In the genomic region with DNA sequence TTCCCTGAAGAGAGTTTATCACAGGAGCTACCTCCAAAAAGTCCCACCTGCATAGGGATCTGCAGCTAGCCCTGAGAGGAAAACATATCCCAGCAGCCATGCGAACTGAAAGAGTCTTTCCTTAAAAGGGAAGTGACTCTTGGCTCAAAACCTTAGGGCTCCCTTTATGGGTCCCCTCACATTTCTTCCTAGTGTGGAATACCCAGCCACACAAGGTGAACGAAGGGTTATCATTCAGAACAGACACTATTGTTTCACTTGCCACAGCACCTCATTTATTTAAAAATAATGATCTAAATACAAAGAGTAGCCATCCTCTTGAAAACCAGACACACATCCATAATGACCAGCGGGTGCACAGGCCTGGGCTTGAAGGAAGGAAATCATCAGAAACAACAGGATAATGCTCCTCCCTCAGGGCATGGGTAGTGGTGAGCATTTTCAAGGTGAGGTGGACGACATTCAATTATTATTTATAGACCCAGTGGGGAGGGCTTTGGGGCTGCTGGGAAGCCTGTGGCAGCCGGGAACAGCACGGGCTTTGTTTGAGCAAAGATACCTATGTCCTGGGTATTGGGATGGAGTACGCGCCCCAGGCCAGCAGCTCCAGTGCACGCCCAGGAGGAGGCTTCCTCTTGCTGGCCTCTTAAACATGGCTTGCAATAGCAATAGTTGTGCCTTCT, we compare ENCODE assay signal across 18 cellular contexts.
DNase-seq lines count a peak whose midpoint lies in the region; ATAC-seq, FAIRE-seq and TF ChIP-seq lines count a peak whose summit lies in the region.
"Had no signal": no experiment of that assay in that cellular context is flagged by ENCODE, and none has a peak within 500 bp of the region (broad histone marks: within the 10 kb centered on the region; RNA-seq: fewer than 3 reads in every experiment).

No MANE protein-coding gene starts in this region.

- H3K4me1 ChIP-seq in astrocyte (ENCODE audit: insufficient read depth, low read length) (no peaks in the 10 kb centered on the region), right cardiac atrium (ENCODE audit: control insufficient read depth, insufficient read depth, low read length) (no peaks in the 10 kb centered on the region), stomach (peaks cover 0 to 5% (median 2%) of the 10 kb centered on the region in 4 donors)

- H3K36me3 Mint-ChIP-seq in astrocyte (ENCODE audit: low read depth, unreplicated experiment), result peaks cover 2% of the 10 kb centered on the region
- H3K36me3 Mint-ChIP-seq: activated naive CD4-positive, alpha-beta T cell treated with anti-CD3 and anti-CD28 coated beads, Interleukin-2, amount 50 U/mL, for 24 hours; brain; memory B cell had no signal

- peaks cover 12% of the 10 kb centered on the region for H3K27me3 Mint-ChIP-seq in astrocyte (ENCODE audit: low read depth, unreplicated experiment)
- H3K27me3 Mint-ChIP-seq: activated naive CD4-positive, alpha-beta T cell treated with anti-CD3 and anti-CD28 coated beads, Interleukin-2, amount 50 U/mL, for 24 hours had no signal

- H3K4me1 Mint-ChIP-seq in astrocyte (ENCODE audit: low read depth, unreplicated experiment), result no peaks in the 10 kb centered on the region
- H3K4me1 Mint-ChIP-seq: activated naive CD4-positive, alpha-beta T cell treated with anti-CD3 and anti-CD28 coated beads, Interleukin-2, amount 50 U/mL, for 24 hours; memory B cell had no signal

- ATAC-seq in right cardiac atrium (peak; percentile 15 to 34), GM18907 (IDR thresholded peaks at IDR 0.05; ENCODE audit: unreplicated experiment) (no peak), GM19328 (IDR thresholded peaks at IDR 0.05; ENCODE audit: unreplicated experiment) (no peak)

- no peak overlapping the region for H3K4me3 ChIP-seq in astrocyte (ENCODE audit: insufficient read depth, low read depth, low read length)
- H3K4me3 ChIP-seq in right cardiac atrium (ENCODE audit: low read length), result no peak overlapping the region
- no peak overlapping the region for H3K4me3 ChIP-seq in stomach
- H3K4me3 ChIP-seq: SK-N-MC, tibial nerve had no signal

- no peak for TF ChIP-seq POLR2A in stomach (IDR thresholded peaks at IDR 0.05)

- H4K20me1 ChIP-seq in astrocyte (ENCODE audit: insufficient read depth, low read length), result no peaks in the 10 kb centered on the region

- H3K27ac ChIP-seq in astrocyte (ENCODE audit: low read depth, low read length) (no peak overlapping the region), right cardiac atrium (ENCODE audit: low read length) (peak overlapping the region; percentile 78), stomach (peak overlapping the region in 2 of 5 donors; percentile 13 to 61)

- TF ChIP-seq EP300 in stomach (IDR thresholded peaks at IDR 0.05), result no peak

- no peak for TF ChIP-seq CTCF in astrocyte (IDR thresholded peaks at IDR 0.05; ENCODE audit: insufficient read depth, low read depth, low read length)
- TF ChIP-seq CTCF in stomach (IDR thresholded peaks at IDR 0.05), result no peak

- H3K27me3 ChIP-seq in astrocyte (ENCODE audit: insufficient read depth, low read length), result no peaks in the 10 kb centered on the region
- no peaks in the 10 kb centered on the region for H3K27me3 ChIP-seq in right cardiac atrium (ENCODE audit: control insufficient read depth, insufficient read depth)
- peaks cover 0 to 7% (median 0%) of the 10 kb centered on the region in 3 donors for H3K27me3 ChIP-seq in stomach
- H3K27me3 ChIP-seq: tibial nerve had no signal

- peak overlapping the region; percentile 34 for H3K27ac Mint-ChIP-seq in astrocyte (ENCODE audit: unreplicated experiment)
- H3K27ac Mint-ChIP-seq: activated naive CD4-positive, alpha-beta T cell treated with anti-CD3 and anti-CD28 coated beads, Interleukin-2, amount 50 U/mL, for 24 hours; brain; memory B cell had no signal

- H3K4me2 ChIP-seq in astrocyte (ENCODE audit: low read length), result no peak overlapping the region

- intact Hi-C loops in right cardiac atrium (cut with DNase I) (no loop called here), stomach (cut with DNase I; ENCODE audit: low total_unique reads) (no loop called here)

- 66% methylated on average over 9 of the region's 9 CpGs for WGBS in right cardiac atrium
- 43 to 76% (median 62%) methylated on average over 8 to 9 of the region's 9 CpGs for WGBS in stomach, 5 donors

- H3K4me3 Mint-ChIP-seq in astrocyte (ENCODE audit: unreplicated experiment), result no peak overlapping the region
- H3K4me3 Mint-ChIP-seq: activated naive CD4-positive, alpha-beta T cell treated with anti-CD3 and anti-CD28 coated beads, Interleukin-2, amount 50 U/mL, for 24 hours; brain; memory B cell had no signal

- DNase-seq in NCI-H1436 (lab: John Stamatoyannopoulos, UW), result peak; percentile 24
- no peak for DNase-seq in NCI-H1436 treated with DMSO at 0.1 percent for 48 hours (lab: John Stamatoyannopoulos, UW)
- DNase-seq in astrocyte (ENCODE audit: low read depth), result no peak
- DNase-seq in right cardiac atrium, result peak in 1 of 3 donors; percentile 51
- DNase-seq in stomach, result peak; percentile 54
- DNase-seq in HuH-7.5 (ENCODE audit: low spot score), result no peak
- DNase-seq: activated CD4-positive, alpha-beta T cell treated with anti-CD3 and anti-CD28 coated beads, Interleukin-2, amount 50 U/mL, for 1 hour; HCEC 1CT; occipital lobe; stimulated activated CD4-positive, alpha-beta T cell treated with anti-CD3 and anti-CD28 coated beads, Interleukin-4, amount 100 ng/mL, for 24 hours; T1000 had no signal

- no peaks in the 10 kb centered on the region for H3K9me3 ChIP-seq in astrocyte (ENCODE audit: insufficient read depth, low read depth, low read length)
- no peaks in the 10 kb centered on the region for H3K9me3 ChIP-seq in right cardiac atrium (ENCODE audit: control insufficient read depth, low read length)
- H3K9me3 ChIP-seq in stomach, result no peaks in the 10 kb centered on the region
- H3K9me3 ChIP-seq: tibial nerve had no signal

- H3K36me3 ChIP-seq in astrocyte (ENCODE audit: insufficient read depth, low read length) (no peaks in the 10 kb centered on the region), stomach (no peaks in the 10 kb centered on the region)
- H3K36me3 ChIP-seq: tibial nerve had no signal

- no peak overlapping the region for H3K9ac ChIP-seq in astrocyte (ENCODE audit: low read length)

- H3K9me3 Mint-ChIP-seq in astrocyte (ENCODE audit: unreplicated experiment), result peaks cover 3% of the 10 kb centered on the region
- H3K9me3 Mint-ChIP-seq: activated naive CD4-positive, alpha-beta T cell treated with anti-CD3 and anti-CD28 coated beads, Interleukin-2, amount 50 U/mL, for 24 hours; memory B cell had no signal

- no peak for FAIRE-seq in astrocyte (lab: Jason Lieb, UNC)

- H3K79me2 ChIP-seq in astrocyte (ENCODE audit: insufficient read depth, low read length), result no peaks in the 10 kb centered on the region

- no peak overlapping the region for H2AFZ ChIP-seq in astrocyte (ENCODE audit: low read depth, low read length)

Comparison
In these comparisons a context has a peak if more than half of its experiments do, and no peak if none do; other contexts are left out.
1. DNase-seq: peak in NCI-H1436 (single experiment) and stomach (single experiment); none in NCI-H1436 treated with DMSO at 0.1 percent for 48 hours (single experiment), astrocyte (single experiment) and HuH-7.5 (single experiment).
2. ATAC-seq: peak in right cardiac atrium (2 of 2); none in GM18907 (single experiment) and GM19328 (single experiment).